8 cellular contexts compared by ENCODE assay signal in the genomic region with DNA sequence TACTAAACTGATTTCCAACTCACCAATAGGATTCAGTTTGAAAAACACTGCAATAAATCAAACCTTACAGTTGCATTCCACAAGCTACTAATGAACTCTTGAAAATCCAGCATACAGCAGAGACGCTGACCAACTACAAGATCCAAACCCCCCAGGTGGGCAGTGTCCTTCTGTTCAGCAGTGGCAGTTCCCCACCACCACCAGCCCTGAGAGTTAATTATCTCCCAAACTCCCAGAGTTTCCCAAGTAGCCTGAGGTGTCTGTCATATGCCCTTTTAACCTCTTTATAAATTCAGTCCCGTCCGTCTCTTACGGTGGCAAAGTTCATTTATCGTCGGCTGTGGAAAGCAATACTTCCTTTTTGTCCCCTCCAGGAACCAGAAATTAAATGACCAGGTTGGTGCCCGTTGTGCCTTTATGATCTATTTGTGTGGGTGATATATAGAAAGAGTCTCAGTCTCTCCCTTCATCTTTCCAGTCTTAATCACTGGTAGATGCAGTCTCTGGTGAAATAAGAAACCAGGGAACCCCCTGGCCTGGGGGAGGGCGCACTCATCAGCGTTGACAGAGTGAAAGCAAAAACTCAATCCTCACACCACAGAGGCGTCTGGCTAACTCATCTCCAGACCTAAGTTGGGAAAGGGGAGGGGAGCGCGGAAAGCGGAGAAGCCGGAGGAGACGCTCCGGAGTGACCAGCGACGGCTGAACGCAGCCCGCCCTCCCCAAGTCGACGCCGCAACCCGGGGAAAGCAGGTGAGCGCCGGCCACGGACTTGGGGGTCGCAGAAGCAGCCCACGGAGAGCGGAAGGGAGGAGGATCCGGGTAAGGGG. TPM values are rescaled to one million over a fixed set of nuclear protein-coding genes. Genes with fewer than 3 reads are reported as not detected.
DNase-seq lines count a peak whose midpoint lies in the region; ATAC-seq, FAIRE-seq and TF ChIP-seq lines count a peak whose summit lies in the region.

No MANE protein-coding gene starts in this region.

- WGBS in pancreas, 2 donors = 1% methylated on average over 25 to 31 of the region's 31 CpGs

- peak overlapping the region; percentile 31 for H2AFZ ChIP-seq in ACC112 (ENCODE audit: low read length, unreplicated experiment)

- ATAC-seq in GM18867 (IDR thresholded peaks at IDR 0.05; ENCODE audit: unreplicated experiment) (peak; percentile 49), HG03139 (IDR thresholded peaks at IDR 0.05; ENCODE audit: unreplicated experiment) (peak; percentile 36), RWPE2 (ENCODE audit: low read depth) (peak; percentile 58), pancreas (peak; percentile 36 to 66 (median 58))

- intact Hi-C loops in pancreas (cut with DNase I) = no loop called here
- intact Hi-C loops in tibial artery (cut with DNase I; ENCODE audit: low total_unique reads) = no loop called here

- H3K27ac ChIP-seq in ACC112 (ENCODE audit: low read depth, low read length) = peak overlapping the region; percentile 76
- H3K27ac ChIP-seq in RWPE2 (ENCODE audit: poor library complexity, severe bottlenecking) = peak overlapping the region; percentile 61
- peak overlapping the region; percentile 82 to 95 (median 86) for H3K27ac ChIP-seq in pancreas
- peak overlapping the region; percentile 83 to 92 for H3K27ac ChIP-seq in tibial artery

- H3K9me3 ChIP-seq in RWPE2 (ENCODE audit: severe bottlenecking) = no peaks in the 10 kb centered on the region
- H3K9me3 ChIP-seq in pancreas = no peaks in the 10 kb centered on the region
- no peaks in the 10 kb centered on the region for H3K9me3 ChIP-seq in tibial artery

- TF ChIP-seq CTCF in RWPE2 (IDR thresholded peaks at IDR 0.05; ENCODE audit: poor library complexity, severe bottlenecking) (no peak), pancreas (IDR thresholded peaks at IDR 0.05) (no peak), tibial artery (IDR thresholded peaks at IDR 0.05) (no peak)

- no peak for FAIRE-seq in pancreas (lab: Jason Lieb, UNC)

- H3K4me3 ChIP-seq in ACC112 (ENCODE audit: low read depth, low read length) (peak overlapping the region; percentile 87), RWPE2 (ENCODE audit: severe bottlenecking) (peak overlapping the region; percentile 84), pancreas (peak overlapping the region; percentile 73 to 98 (median 88)), tibial artery (peak overlapping the region; percentile 97 to 99)

- H3K27me3 ChIP-seq in ACC112 (ENCODE audit: insufficient read depth, low read length) = no peaks in the 10 kb centered on the region
- no peaks in the 10 kb centered on the region for H3K27me3 ChIP-seq in RWPE2 (ENCODE audit: insufficient read depth, poor library complexity, severe bottlenecking)
- no peaks in the 10 kb centered on the region for H3K27me3 ChIP-seq in pancreas
- H3K27me3 ChIP-seq in tibial artery = no peaks in the 10 kb centered on the region

- H3K4me1 ChIP-seq in ACC112 (ENCODE audit: control insufficient read depth, insufficient read depth, low read length, unreplicated experiment) (peaks cover 31% of the 10 kb centered on the region), RWPE2 (ENCODE audit: insufficient read depth, poor library complexity, severe bottlenecking) (peaks cover 32% of the 10 kb centered on the region), pancreas (peaks cover 7 to 47% (median 29%) of the 10 kb centered on the region in 3 donors), tibial artery (peaks cover 0 to 47% (median 28%) of the 10 kb centered on the region in 4 donors)

- DNase-seq in RWPE2 (ENCODE audit: low spot score) (no peak), germinal center (ENCODE audit: low spot score) (peak; percentile 51), pancreas (peak in 5 of 6 donors; percentile 39 to 83 (median 55)), tibial artery (peak; percentile 30 to 74)
- DNase-seq in activated naive CD4-positive, alpha-beta T cell treated with Interleukin-2 at 50 U/mL for 16 hours = peak; percentile 89

- H3K79me2 ChIP-seq in ACC112 (ENCODE audit: control insufficient read depth, insufficient read depth, low read length, unreplicated experiment) = peaks cover 76% of the 10 kb centered on the region

- H3K36me3 ChIP-seq in ACC112 (ENCODE audit: insufficient read depth, low read length) (no peaks in the 10 kb centered on the region), RWPE2 (ENCODE audit: low read depth) (peaks cover 6% of the 10 kb centered on the region; the same call in 1 of the 2 replicates), pancreas (no peaks in the 10 kb centered on the region), tibial artery (no peaks in the 10 kb centered on the region)

RNA-seq across cellular contexts. Expression of a gene that starts 0.7 kb away (rescaled TPM):
- total RNA-seq in pancreas = 10 to 100 TPM in 4 of 6 donors, 1 to 10 TPM in 2; 8.7 to 16.4 (median 14.1) TPM
- 10 to 100 TPM; 12.5 to 30.4 TPM for polyA plus RNA-seq in pancreas

RNA-seq across cellular contexts. Expression of a gene that starts 0.8 kb away (rescaled TPM):
- total RNA-seq in pancreas = 10 to 100 TPM in 4 of 6 donors, 1 to 10 TPM in 2; 7.2 to 19.9 (median 11.4) TPM
- polyA plus RNA-seq in pancreas = 10 to 100 TPM; 12.1 to 16.9 TPM

RNA-seq across cellular contexts. Expression of a gene that starts 32.1 kb away (rescaled TPM):
- total RNA-seq in pancreas = under 1 TPM in 4 of 6 donors, not detected in 2; 0.06 to 0.23 (median 0.14) TPM
- polyA plus RNA-seq in pancreas = under 1 TPM; 0.75 to 0.76 TPM
